Comparison of ENCODE assay signal across 1 cellular context in genomic region chr14:24150567-24150966, GRCh38.
TF ChIP-seq lines count a peak whose summit lies in the region.

No MANE protein-coding gene starts in this region.

TF ChIP-seq in SK-N-SH treated with all-trans-retinoic acid at 6 μM for 48 hours, 23 proteins besides CTCF, POLR2A, EP300 and RAD21:
- TF ChIP-seq GLIS3 (CRISPR knock-in tag; IDR thresholded peaks at IDR 0.05) (no peak), TCF4 (CRISPR knock-in tag; IDR thresholded peaks at IDR 0.05; ENCODE audit: borderline replicate concordance) (no peak), ZNF8 (CRISPR knock-in tag; IDR thresholded peaks at IDR 0.05) (no peak)
